ENCODE assay signal across 15 cellular contexts in the genomic region with DNA sequence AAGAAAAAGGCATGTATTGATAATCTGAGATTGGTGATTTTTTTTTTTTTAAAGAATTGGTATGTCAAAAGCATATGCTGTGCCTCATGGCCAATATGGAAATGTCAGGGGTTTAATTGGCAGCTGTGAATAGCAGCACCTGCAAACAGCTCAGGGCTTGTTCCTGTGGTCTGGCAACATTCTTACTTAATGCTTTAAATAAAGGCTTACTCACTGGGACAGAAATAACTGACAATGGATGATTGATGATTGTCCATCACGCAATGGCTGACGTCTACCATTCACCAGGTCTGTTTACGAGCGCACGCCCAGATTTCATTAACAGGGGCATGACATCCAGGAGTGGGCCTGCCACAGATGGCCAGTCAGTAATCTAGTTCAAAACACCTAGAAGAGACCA.
A peak's percentile ranks its signal among the peaks of the same experiment; 100 is the strongest.
DNase-seq lines count a peak whose midpoint lies in the region; ATAC-seq, FAIRE-seq and TF ChIP-seq lines count a peak whose summit lies in the region.
"Had no signal": no experiment of that assay in that cellular context is flagged by ENCODE, and none has a peak within 500 bp of the region (broad histone marks: within the 10 kb centered on the region; RNA-seq: fewer than 3 reads in every experiment).

No MANE protein-coding gene starts in this region.

- ATAC-seq in GM12878 (peak; percentile 81), gastrocnemius medialis (peak; percentile 97)
- no peak for ATAC-seq in activated CD4-positive, alpha-beta T cell treated with anti-CD3 and anti-CD28 coated beads for 36 hours
- ATAC-seq: right cardiac atrium had no signal

- H3K4me1 Mint-ChIP-seq in activated CD4-positive, alpha-beta T cell treated with anti-CD3 and anti-CD28 coated beads for 36 hours: no peaks in the 10 kb centered on the region
- H3K4me1 Mint-ChIP-seq: memory B cell had no signal

- intact Hi-C loops in GM12878 (cut with micrococcal nuclease; ENCODE audit: unreplicated experiment) (loop anchor here (10.0 kb wide), 1 partner anchor 59 kb away; no protein-coding TSS in a partner anchor), gastrocnemius medialis (cut with DNase I; ENCODE audit: low total_unique reads) (loop anchor here (2.0 to 10.0 kb wide), 4 partner anchors 67 to 1029 kb away; partner anchors contain the start of genes ETAA1 and MEIS1)
- intact Hi-C loops in activated CD4-positive, alpha-beta T cell treated with anti-CD3 and anti-CD28 coated beads for 36 hours (cut with DNase I, micrococcal nuclease): no loop called here

- TF ChIP-seq CTCF in GM12878 (IDR thresholded peaks at IDR 0.05 in 2 of 3, conservative IDR thresholded peaks at IDR 0.05 in 1 of 3; ENCODE audit: control insufficient read depth in 2 of 3, extremely low read depth in 1 of 3, insufficient read depth in 1 of 3, low read depth in 3 of 3, low read length in 3 of 3): no peak
- TF ChIP-seq CTCF in gastrocnemius medialis (IDR thresholded peaks at IDR 0.05 in 4 of 5, conservative IDR thresholded peaks at IDR 0.05 in 1 of 5): no peak

- no peak overlapping the region for H3K4me3 Mint-ChIP-seq in activated CD4-positive, alpha-beta T cell treated with anti-CD3 and anti-CD28 coated beads for 36 hours
- H3K4me3 Mint-ChIP-seq: memory B cell had no signal

- no peaks in the 10 kb centered on the region for H3K79me2 ChIP-seq in GM12878 (ENCODE audit: control insufficient read depth, insufficient read depth, low read length)

- H3K9me3 Mint-ChIP-seq in activated CD4-positive, alpha-beta T cell treated with anti-CD3 and anti-CD28 coated beads for 36 hours (ENCODE audit: low read depth): peaks cover 2% of the 10 kb centered on the region
- H3K9me3 Mint-ChIP-seq: memory B cell had no signal

- no peaks in the 10 kb centered on the region for H4K20me1 ChIP-seq in GM12878 (ENCODE audit: control insufficient read depth, insufficient read depth)

- H3K4me1 ChIP-seq in GM12878 (ENCODE audit: control insufficient read depth, insufficient read depth, low read length): no peaks in the 10 kb centered on the region
- H3K4me1 ChIP-seq in gastrocnemius medialis: peaks cover 5 to 11% of the 10 kb centered on the region in 2 donors
- no peaks in the 10 kb centered on the region; the same call in 1 of the 2 replicates for H3K4me1 ChIP-seq in SJCRH30

- SMC1A ChIA-PET in GM12878 (lab: Charles Lee; ENCODE audit: uncharacterized antibody, unreplicated experiment): interaction anchor here (0.8 to 3.1 kb wide), 5 partner anchors 11 to 259 kb away, joined by 3 to 21 read pairs (median 4); no protein-coding TSS in a partner anchor

- no TSS peak for BruUV-seq in GM12878 (replicated peaks; lab: Mats Ljungman, UMichigan)

- no peaks in the 10 kb centered on the region for H3K36me3 Mint-ChIP-seq in activated CD4-positive, alpha-beta T cell treated with anti-CD3 and anti-CD28 coated beads for 36 hours (ENCODE audit: low read depth)
- H3K36me3 Mint-ChIP-seq: memory B cell had no signal

- CTCF ChIA-PET in GM12878 (lab: Yijun Ruan, JAX): interaction anchor here (1.5 kb wide), 1 partner anchor 73 kb away, joined by 5 read pairs; no protein-coding TSS in a partner anchor
- CTCF ChIA-PET in activated CD4-positive, alpha-beta T cell treated with anti-CD3 and anti-CD28 coated beads for 36 hours (lab: Charles Lee): no interaction called here

- RAD21 ChIA-PET in GM12878 (lab: Charles Lee; ENCODE audit: unreplicated experiment): interaction anchor here (0.6 to 3.2 kb wide), 2 partner anchors 11 to 52 kb away, joined by 5 to 16 read pairs; no protein-coding TSS in a partner anchor

- POLR2A ChIA-PET in GM12878 (lab: Charles Lee): interaction anchor here (0.6 kb wide), 1 partner anchor 13 kb away, joined by 3 read pairs; no protein-coding TSS in a partner anchor
- POLR2A ChIA-PET in activated CD4-positive, alpha-beta T cell treated with anti-CD3 and anti-CD28 coated beads for 36 hours (lab: Charles Lee): no interaction called here

- H3K27ac Mint-ChIP-seq in activated CD4-positive, alpha-beta T cell treated with anti-CD3 and anti-CD28 coated beads for 36 hours: no peak overlapping the region
- H3K27ac Mint-ChIP-seq: memory B cell had no signal

- H3K27me3 Mint-ChIP-seq in activated CD4-positive, alpha-beta T cell treated with anti-CD3 and anti-CD28 coated beads for 36 hours: peaks cover 4% of the 10 kb centered on the region
- H3K27me3 Mint-ChIP-seq: memory B cell had no signal

- H3K27me3 ChIP-seq in GM12878 (replicated peaks in 1 of 2; ENCODE audit: control insufficient read depth in 2 of 2, insufficient read depth in 2 of 2, low read length in 1 of 2) (no peaks in the 10 kb centered on the region), gastrocnemius medialis (no peaks in the 10 kb centered on the region), SJCRH30 (peaks cover 7% of the 10 kb centered on the region)

- no peak for TF ChIP-seq RAD21 in GM12878 (IDR thresholded peaks at IDR 0.05; ENCODE audit: insufficient read depth, low read depth, low read length)

- H3K4me3 ChIP-seq in GM12878: no peak overlapping the region
- no peak overlapping the region for H3K4me3 ChIP-seq in gastrocnemius medialis
- no peak overlapping the region for H3K4me3 ChIP-seq in SJCRH30

- TF ChIP-seq POLR2A in GM12878 (IDR thresholded peaks at IDR 0.05; ENCODE audit: low read depth, low read length) (no peak), gastrocnemius medialis (IDR thresholded peaks at IDR 0.05) (peak in 1 of 2 donors; percentile 16)

- no peak overlapping the region for H2AFZ ChIP-seq in GM12878 (ENCODE audit: control insufficient read depth, low read depth, low read length)

- no peak overlapping the region for H3K4me2 ChIP-seq in GM12878 (ENCODE audit: control insufficient read depth, insufficient read depth)

- no peaks in the 10 kb centered on the region for H3K36me3 ChIP-seq in GM12878 (ENCODE audit: control insufficient read depth in 2 of 2, insufficient read depth in 2 of 2, low read length in 1 of 2)
- H3K36me3 ChIP-seq in gastrocnemius medialis: no peaks in the 10 kb centered on the region
- no peaks in the 10 kb centered on the region for H3K36me3 ChIP-seq in SJCRH30

- FAIRE-seq in GM12878 (lab: Jason Lieb, UNC): no peak

- H3K9ac ChIP-seq in GM12878 (ENCODE audit: control insufficient read depth, insufficient read depth, low read length): no peak overlapping the region

- peak; percentile 90 to 98 for TF ChIP-seq EP300 in GM12878 (IDR thresholded peaks at IDR 0.05; ENCODE audit: borderline replicate concordance in 1 of 2, control insufficient read depth in 1 of 2, low read depth in 2 of 2, low read length in 2 of 2)

- H3K9me3 ChIP-seq in GM12878 (replicated peaks; ENCODE audit: control insufficient read depth, insufficient read depth, low read length) (no peaks in the 10 kb centered on the region), gastrocnemius medialis (no peaks in the 10 kb centered on the region), SJCRH30 (replicated peaks) (no peaks in the 10 kb centered on the region)

- H3K27ac ChIP-seq in GM12878 (ENCODE audit: control insufficient read depth, insufficient read depth) (no peak overlapping the region), gastrocnemius medialis (peak overlapping the region in 2 of 4 donors; percentile 46 to 67), SJCRH30 (no peak overlapping the region)

- in situ Hi-C loops in GM12878 (cut with MboI) (no loop called here), gastrocnemius medialis (cut with MboI; ENCODE audit: low sequenced_read_pairs in 4 of 4) (no loop called here)

- DNase-seq in LoVo (ENCODE audit: low spot score): peak; percentile 30
- DNase-seq in NCI-H345 (lab: John Stamatoyannopoulos, UW): peak; percentile 90
- no peak for DNase-seq in GM12878 (ENCODE audit: low read depth, low spot score)
- DNase-seq in gastrocnemius medialis: peak; percentile 15 to 41
- DNase-seq in activated CD4-positive, alpha-beta T cell treated with anti-CD3 and anti-CD28 coated beads for 36 hours: no peak
- no peak for DNase-seq in mucosa of gallbladder (ENCODE audit: low spot score)
- DNase-seq in SJCRH30: no peak
- no peak for DNase-seq in SIG-M5 treated with dmso at 0.1 percent for 504 hours (lab: John Stamatoyannopoulos, UW; ENCODE audit: unreplicated experiment)
- DNase-seq: aorta; GDM1; KG1; right cardiac atrium; stimulated activated CD8-positive, alpha-beta memory T cell treated with anti-CD3 and anti-CD28 coated beads, Interleukin-4, amount 100 ng/mL, for 48 hours; T-helper 2 cell had no signal

- WGBS in GM12878 (ENCODE audit: insufficient coverage, insufficient replicate concordance, low lambda C conversion rate, missing lambda C conversion rate): 62% methylated on average over 5 of the region's 5 CpGs

TF ChIP-seq in GM12878, 131 proteins besides CTCF, POLR2A, EP300 and RAD21 (continues in another document):
- TF ChIP-seq NFYA (IDR thresholded peaks at IDR 0.05; ENCODE audit: borderline replicate concordance, low read depth, low read length): no peak
- TF ChIP-seq NR2F1 (conservative IDR thresholded peaks at IDR 0.05): no peak; the same call in 1 of the 2 replicates
- TF ChIP-seq BRCA1 (IDR thresholded peaks at IDR 0.05; ENCODE audit: low read depth, low read length): no peak
- TF ChIP-seq SIX5 (IDR thresholded peaks at IDR 0.05; ENCODE audit: low read depth, low read length, severe bottlenecking): no peak
- no peak for TF ChIP-seq SMAD5 (IDR thresholded peaks at IDR 0.05; ENCODE audit: low read depth)
- no peak for TF ChIP-seq CBX3 (IDR thresholded peaks at IDR 0.05; ENCODE audit: borderline replicate concordance, low read depth)
- no peak for TF ChIP-seq TCF7 (IDR thresholded peaks at IDR 0.05; ENCODE audit: borderline replicate concordance)
- TF ChIP-seq SPI1 (IDR thresholded peaks at IDR 0.05; ENCODE audit: borderline replicate concordance, insufficient read depth, low read depth, low read length): no peak
- no peak for TF ChIP-seq ZNF622 (IDR thresholded peaks at IDR 0.05)
- TF ChIP-seq, protein P1, sequence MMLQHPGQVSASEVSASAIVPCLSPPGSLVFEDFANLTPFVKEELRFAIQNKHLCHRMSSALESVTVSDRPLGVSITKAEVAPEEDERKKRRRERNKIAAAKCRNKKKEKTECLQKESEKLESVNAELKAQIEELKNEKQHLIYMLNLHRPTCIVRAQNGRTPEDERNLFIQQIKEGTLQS (IDR thresholded peaks at IDR 0.05; ENCODE audit: borderline replicate concordance, extremely low read depth, low read depth, low read length): no peak
- no peak for TF ChIP-seq ETV6 (conservative IDR thresholded peaks at IDR 0.05 in 1 of 2, IDR thresholded peaks at IDR 0.05 in 1 of 2; ENCODE audit: borderline replicate concordance in 1 of 2, low read depth in 1 of 2)
- no peak for TF ChIP-seq MAX (IDR thresholded peaks at IDR 0.05; ENCODE audit: low read depth, low read length)
- peak; percentile 87 for TF ChIP-seq MTA2 (IDR thresholded peaks at IDR 0.05; ENCODE audit: low read depth)
- no peak for TF ChIP-seq STAT1 (conservative IDR thresholded peaks at IDR 0.05)
- TF ChIP-seq RB1 (IDR thresholded peaks at IDR 0.05; ENCODE audit: borderline replicate concordance): no peak
- TF ChIP-seq RUNX3 (IDR thresholded peaks at IDR 0.05; ENCODE audit: low read length): peak; percentile 18; the same call in 1 of the 2 replicates

Comparison
In these comparisons a context has a peak if more than half of its experiments do, and no peak if none do; other contexts are left out.
1. DNase-seq: peak in LoVo (single experiment), NCI-H345 (single experiment) and gastrocnemius medialis (2 of 2); none in GM12878 (single experiment), activated CD4-positive, alpha-beta T cell treated with anti-CD3 and anti-CD28 coated beads for 36 hours (single experiment), mucosa of gallbladder (single experiment), SJCRH30 (0 of 2) and SIG-M5 treated with dmso at 0.1 percent for 504 hours (single experiment).
2. intact Hi-C loops: an anchor here in GM12878 (10.0 kb wide) and gastrocnemius medialis (2.0 to 10.0 kb wide); none called in activated CD4-positive, alpha-beta T cell treated with anti-CD3 and anti-CD28 coated beads for 36 hours.